ENCODE assay signal across 22 cellular contexts in genomic region chr2:115174651-115175050, GRCh38.
DNase-seq lines count a peak whose midpoint lies in the region; ATAC-seq and TF ChIP-seq lines count a peak whose summit lies in the region.
"Had no signal": no experiment of that assay in that cellular context is flagged by ENCODE, and none has a peak within 500 bp of the region (broad histone marks: within the 10 kb centered on the region; RNA-seq: fewer than 3 reads in every experiment).

No MANE protein-coding gene starts in this region.

- TF ChIP-seq CTCF in mesothelial cell of epicardium (IDR thresholded peaks at IDR 0.05; ENCODE audit: unreplicated experiment) (no peak), PC-3 (conservative IDR thresholded peaks at IDR 0.05; ENCODE audit: low read depth, low read length) (no peak)

- H3K4me3 ChIP-seq in MG63 (no peak overlapping the region), PC-3 (ENCODE audit: low read length) (no peak overlapping the region)
- H3K4me3 ChIP-seq: BLaER1 had no signal

- H3K4me2 ChIP-seq in PC-3 (ENCODE audit: low read length), result no peak overlapping the region
- H3K4me2 ChIP-seq: BLaER1 had no signal

- BruUV-seq in PC-3 (replicated peaks; lab: Mats Ljungman, UMichigan), result no TSS peak

- POLR2A ChIA-PET in PC-3 (lab: Charles Lee; ENCODE audit: unreplicated experiment), result no interaction called here

- H3K36me3 Mint-ChIP-seq in mesothelial cell of epicardium, result peaks cover 3% of the 10 kb centered on the region
- H3K36me3 Mint-ChIP-seq: CD14-positive monocyte; CD4-positive, alpha-beta memory T cell; CD4-positive, CD25-positive, alpha-beta regulatory T cell; CD8-positive, alpha-beta memory T cell had no signal

- no peaks in the 10 kb centered on the region for H3K9me3 ChIP-seq in MG63
- H3K9me3 ChIP-seq in PC-3 (ENCODE audit: low read length), result no peaks in the 10 kb centered on the region
- H3K9me3 ChIP-seq: BE2C, BLaER1 had no signal

- intact Hi-C loops in PC-3 (cut with micrococcal nuclease), result no loop called here

- H4K20me1 ChIP-seq in PC-3 (ENCODE audit: low read length), result no peaks in the 10 kb centered on the region
- H4K20me1 ChIP-seq: BLaER1 had no signal

- H3K9me3 Mint-ChIP-seq in mesothelial cell of epicardium, result peaks cover 4% of the 10 kb centered on the region

- no peaks in the 10 kb centered on the region for H3K27me3 Mint-ChIP-seq in mesothelial cell of epicardium (ENCODE audit: low read depth)
- H3K27me3 Mint-ChIP-seq: CD4-positive, alpha-beta memory T cell; CD4-positive, CD25-positive, alpha-beta regulatory T cell; CD8-positive, alpha-beta memory T cell had no signal

- H3K27ac ChIP-seq in PC-3 (ENCODE audit: low read length), result no peak overlapping the region
- H3K27ac ChIP-seq: BLaER1 had no signal

- H3K79me2 ChIP-seq in PC-3 (ENCODE audit: low read length), result no peaks in the 10 kb centered on the region

- H3K4me1 Mint-ChIP-seq in mesothelial cell of epicardium, result peaks cover 17% of the 10 kb centered on the region
- H3K4me1 Mint-ChIP-seq: CD14-positive monocyte; CD4-positive, alpha-beta memory T cell; CD4-positive, CD25-positive, alpha-beta regulatory T cell; CD8-positive, alpha-beta memory T cell had no signal

- H3K27me3 ChIP-seq in MG63 (no peaks in the 10 kb centered on the region), PC-3 (ENCODE audit: low read length) (peaks cover 12% of the 10 kb centered on the region; the same call in 1 of the 2 replicates)
- H3K27me3 ChIP-seq: BE2C, BLaER1 had no signal

- peak; percentile 1 for DNase-seq in G401 (ENCODE audit: low spot score)
- DNase-seq in NCI-H460 (ENCODE audit: extremely low read depth, low read depth), result peak; percentile 90
- no peak for DNase-seq in mesothelial cell of epicardium (ENCODE audit: low spot score in 2 of 2, unreplicated experiment in 2 of 2)
- no peak for DNase-seq in OCI-M2 (lab: John Stamatoyannopoulos, UW; ENCODE audit: unreplicated experiment)
- no peak for DNase-seq in MG63
- no peak for DNase-seq in PC-3
- DNase-seq: 8988T; ACHN; BE2C; C1 segment of cervical spinal cord; CD4-positive, alpha-beta memory T cell; CD4-positive, CD25-positive, alpha-beta regulatory T cell; CD8-positive, alpha-beta memory T cell; COR-L47; DMS153; DMS53; DMS79; DND-41; EL; GF-D8 had no signal

- peak overlapping the region; percentile 18 for H3K27ac Mint-ChIP-seq in mesothelial cell of epicardium
- H3K27ac Mint-ChIP-seq: CD14-positive monocyte; CD4-positive, alpha-beta memory T cell; CD4-positive, CD25-positive, alpha-beta regulatory T cell; CD8-positive, alpha-beta memory T cell had no signal

- CTCF ChIA-PET in PC-3 (lab: Charles Lee), result no interaction called here

- no peak overlapping the region for H2AFZ ChIP-seq in PC-3 (ENCODE audit: low read length)

- H3K9me2 ChIP-seq in PC-3 (replicated peaks; ENCODE audit: low read length), result no peaks in the 10 kb centered on the region

- no peak overlapping the region for H3K4me3 Mint-ChIP-seq in mesothelial cell of epicardium
- H3K4me3 Mint-ChIP-seq: CD14-positive monocyte; CD4-positive, alpha-beta memory T cell; CD4-positive, CD25-positive, alpha-beta regulatory T cell; CD8-positive, alpha-beta memory T cell had no signal

- H3K9ac ChIP-seq in PC-3 (ENCODE audit: low read length), result no peak overlapping the region
- H3K9ac ChIP-seq: BLaER1 had no signal

- no peaks in the 10 kb centered on the region for H3F3A ChIP-seq in PC-3 (ENCODE audit: low read length, unreplicated experiment)

- ATAC-seq in PC-3, result no peak

- H3K36me3 ChIP-seq in MG63, result no peaks in the 10 kb centered on the region
- no peaks in the 10 kb centered on the region for H3K36me3 ChIP-seq in PC-3 (ENCODE audit: low read depth, low read length)
- H3K36me3 ChIP-seq: BE2C, BLaER1 had no signal

- no peaks in the 10 kb centered on the region for H3K4me1 ChIP-seq in PC-3 (ENCODE audit: insufficient read depth, low read length)
- H3K4me1 ChIP-seq: BE2C, BLaER1 had no signal

- in situ Hi-C loops in G401 (cut with HindIII; ENCODE audit: low sequenced_read_pairs), result no loop called here

Comparison
In these comparisons a context has a peak if more than half of its experiments do, and no peak if none do; other contexts are left out.
1. DNase-seq: peak in G401 (single experiment) and NCI-H460 (single experiment); none in mesothelial cell of epicardium (0 of 2), OCI-M2 (single experiment), MG63 (single experiment) and PC-3 (single experiment).